Comparison of ENCODE assay signal across 23 cellular contexts in genomic region chrX:13638826-13639225, GRCh38.
"Had no signal": no experiment of that assay in that cellular context is flagged by ENCODE, and none has a peak within 500 bp of the region (broad histone marks: within the 10 kb centered on the region; RNA-seq: fewer than 3 reads in every experiment).

No MANE protein-coding gene starts in this region.

- H3K27ac Mint-ChIP-seq: activated CD4-positive, alpha-beta memory T cell treated with anti-CD3 and anti-CD28 coated beads for 36 hours; activated CD4-positive, alpha-beta T cell treated with anti-CD3 and anti-CD28 coated beads, Interleukin-2, amount 10 ng/mL, durations not matched to agents 7 days and 5 days; activated naive CD4-positive, alpha-beta T cell treated with anti-CD3 and anti-CD28 coated beads for 36 hours; activated naive CD8-positive, alpha-beta T cell; activated T-helper 17 cell treated with anti-CD3 and anti-CD28 coated beads, Interleukin-2, amount 50 U/mL, for 72 hours; T-helper 17 cell had no signal

- H3K4me3 ChIP-seq: breast epithelium had no signal

- H3K4me1 ChIP-seq: breast epithelium had no signal

- H3K36me3 ChIP-seq: breast epithelium had no signal

- DNase-seq: activated CD4-positive, alpha-beta memory T cell treated with anti-CD3 and anti-CD28 coated beads for 36 hours; activated CD4-positive, alpha-beta T cell treated with anti-CD3 and anti-CD28 coated beads, Interleukin-2, amount 10 ng/mL, durations not matched to agents 7 days and 5 days; activated CD4-positive, CD25-positive, alpha-beta regulatory T cell; activated CD8-positive, alpha-beta memory T cell treated with anti-CD3 and anti-CD28 coated beads for 24 hours; activated gamma-delta T cell; activated naive CD4-positive, alpha-beta T cell treated with anti-CD3 and anti-CD28 coated beads for 36 hours; activated T-cell treated with anti-CD3 and anti-CD28 coated beads for 4 hours; activated T-cell treated with anti-CD3 and anti-CD28 coated beads, Interleukin-2, amount 50 U/mL, for 48 hours; central memory CD4-positive, alpha-beta T cell; KG1; NCI-H1048; NCI-H146; NCI-H187 treated with DMSO at 0.1 percent for 48 hours; NCI-H2081 treated with DMSO at 0.1 percent for 48 hours; NCI-H446; NCI-H524; PC-3; SHP77 treated with DMSO at 0.1 percent for 48 hours; T-helper 17 cell had no signal

- FAIRE-seq: RCC 7860 had no signal

- H3K4me1 Mint-ChIP-seq: activated CD4-positive, alpha-beta T cell treated with anti-CD3 and anti-CD28 coated beads, Interleukin-2, amount 10 ng/mL, durations not matched to agents 7 days and 5 days; activated T-helper 17 cell treated with anti-CD3 and anti-CD28 coated beads, Interleukin-2, amount 50 U/mL, for 72 hours; T-helper 17 cell had no signal

- H3K4me3 Mint-ChIP-seq: activated CD4-positive, alpha-beta memory T cell treated with anti-CD3 and anti-CD28 coated beads for 36 hours; activated CD4-positive, alpha-beta T cell treated with anti-CD3 and anti-CD28 coated beads, Interleukin-2, amount 10 ng/mL, durations not matched to agents 7 days and 5 days; activated naive CD4-positive, alpha-beta T cell treated with anti-CD3 and anti-CD28 coated beads for 36 hours; activated naive CD8-positive, alpha-beta T cell; activated T-helper 17 cell treated with anti-CD3 and anti-CD28 coated beads, Interleukin-2, amount 50 U/mL, for 72 hours; T-helper 17 cell had no signal

- ATAC-seq: activated T-helper 17 cell treated with anti-CD3 and anti-CD28 coated beads, Interleukin-2, amount 50 U/mL, for 72 hours; PC-3; T-helper 17 cell had no signal

- H3K36me3 Mint-ChIP-seq: activated CD4-positive, alpha-beta memory T cell treated with anti-CD3 and anti-CD28 coated beads for 36 hours; activated naive CD8-positive, alpha-beta T cell had no signal

- H3K27me3 Mint-ChIP-seq: activated CD4-positive, alpha-beta memory T cell treated with anti-CD3 and anti-CD28 coated beads for 36 hours; activated CD4-positive, alpha-beta T cell treated with anti-CD3 and anti-CD28 coated beads, Interleukin-2, amount 10 ng/mL, durations not matched to agents 7 days and 5 days; activated naive CD8-positive, alpha-beta T cell; T-helper 17 cell had no signal
